2 cellular contexts compared by ENCODE assay signal in genomic region chr10:130117535-130117934, GRCh38. TPM values are rescaled to one million over a fixed set of nuclear protein-coding genes. Genes with fewer than 3 reads are reported as not detected.
"Had no signal": no experiment of that assay in that cellular context is flagged by ENCODE, and none has a peak within 500 bp of the region (broad histone marks: within the 10 kb centered on the region; RNA-seq: fewer than 3 reads in every experiment).

No MANE protein-coding gene starts in this region.

RNA-seq across cellular contexts. Expression of gene C10orf143, which starts 6.9 kb away (rescaled TPM):
- total RNA-seq: skeletal muscle tissue, thoracic aorta had no signal
